ENCODE assay signal across 22 cellular contexts in genomic region chr3:185939721-185940120, GRCh38. TPM values are rescaled to one million over a fixed set of nuclear protein-coding genes. Genes with fewer than 3 reads are reported as not detected.
A peak's percentile ranks its signal among the peaks of the same experiment; 100 is the strongest.
DNase-seq lines count a peak whose midpoint lies in the region; ATAC-seq and TF ChIP-seq lines count a peak whose summit lies in the region.
"Had no signal": no experiment of that assay in that cellular context is flagged by ENCODE, and none has a peak within 500 bp of the region (broad histone marks: within the 10 kb centered on the region; RNA-seq: fewer than 3 reads in every experiment).

No MANE protein-coding gene starts in this region.

- H3K18ac ChIP-seq in IMR-90 (ENCODE audit: low read depth, low read length) = no peak overlapping the region

- H3K36me3 ChIP-seq in IMR-90 (ENCODE audit: control insufficient read depth, insufficient read depth, low read length) = no peaks in the 10 kb centered on the region

- no peak overlapping the region for H3K23ac ChIP-seq in IMR-90 (ENCODE audit: low read depth, low read length)

- 80% methylated on average over 1 of the region's 3 CpGs; no CpG with 5 or more reads in 1 of the 2 experiments for WGBS in IMR-90 (ENCODE audit: extremely low coverage in 2 of 2, insufficient read length in 1 of 2), 2 experiments

- no peak overlapping the region for H2BK15ac ChIP-seq in IMR-90 (ENCODE audit: low read depth, low read length)

- H2AFZ ChIP-seq in IMR-90 (replicated peaks; ENCODE audit: low read length, poor library complexity) = no peak overlapping the region

- no peak overlapping the region for H2BK5ac ChIP-seq in IMR-90 (ENCODE audit: low read depth, low read length, poor library complexity, severe bottlenecking)

- H3K4me1 Mint-ChIP-seq in activated CD4-positive, alpha-beta T cell treated with anti-CD3 and anti-CD28 coated beads for 36 hours = peaks cover 24% of the 10 kb centered on the region
- H3K4me1 Mint-ChIP-seq in activated T-helper 1 cell treated with anti-CD3 and anti-CD28 coated beads, Interleukin-12 subunit alpha, Interleukin-12 subunit beta, Interleukin-2, Interleukin-4 antibody, amounts not matched to agents 30 ng/mL and 10 ng/mL and 1 ng/mL, durations not matched to agents 14 hours and 24 hours and 36 hours (ENCODE audit: low read depth) = peaks cover 38% of the 10 kb centered on the region
- H3K4me1 Mint-ChIP-seq in natural killer cell = peaks cover 40 to 47% of the 10 kb centered on the region in 2 donors

- no peak overlapping the region for H3K27ac ChIP-seq in IMR-90 (ENCODE audit: insufficient read depth, low read length)
- H3K27ac ChIP-seq: SJCRH30 had no signal

- no peak overlapping the region for H3K9ac ChIP-seq in IMR-90 (ENCODE audit: low read depth, low read length)

- no peaks in the 10 kb centered on the region for H3K9me3 ChIP-seq in IMR-90 (ENCODE audit: control insufficient read depth, insufficient read depth, low read length)
- H3K9me3 ChIP-seq: SJCRH30 had no signal

- H3K4me3 ChIP-seq in IMR-90 (ENCODE audit: insufficient read depth, low read depth, low read length) = no peak overlapping the region
- H3K4me3 ChIP-seq: SJCRH30 had no signal

- no peak for ATAC-seq in activated CD4-positive, alpha-beta T cell treated with anti-CD3 and anti-CD28 coated beads for 36 hours
- ATAC-seq in IMR-90 (ENCODE audit: low read depth) = no peak
- no peak for ATAC-seq in natural killer cell
- no peak for ATAC-seq in HG03565 (IDR thresholded peaks at IDR 0.05; ENCODE audit: unreplicated experiment)
- no peak for ATAC-seq in HG02840 (IDR thresholded peaks at IDR 0.05; ENCODE audit: low FRiP score, unreplicated experiment)
- ATAC-seq: effector memory CD8-positive, alpha-beta T cell had no signal

- no peak for TF ChIP-seq CTCF in IMR-90 (conservative IDR thresholded peaks at IDR 0.05; ENCODE audit: low read depth, low read length)
- no peak for TF ChIP-seq CTCF in natural killer cell (IDR thresholded peaks at IDR 0.05)

- H3K9me1 ChIP-seq in IMR-90 (ENCODE audit: insufficient read depth, low read length) = no peaks in the 10 kb centered on the region

- in situ Hi-C loops in IMR-90 (cut with MboI; ENCODE audit: low sequenced_read_pairs) = no loop called here

- H3K27ac Mint-ChIP-seq in activated CD4-positive, alpha-beta T cell treated with anti-CD3 and anti-CD28 coated beads for 36 hours = peak overlapping the region; percentile 40
- peak overlapping the region; percentile 8 for H3K27ac Mint-ChIP-seq in activated T-helper 1 cell treated with anti-CD3 and anti-CD28 coated beads, Interleukin-12 subunit alpha, Interleukin-12 subunit beta, Interleukin-2, Interleukin-4 antibody, amounts not matched to agents 30 ng/mL and 10 ng/mL and 1 ng/mL, durations not matched to agents 14 hours and 24 hours and 36 hours
- H3K27ac Mint-ChIP-seq in natural killer cell = peak overlapping the region in 1 of 2 donors; percentile 10
- H3K27ac Mint-ChIP-seq: effector memory CD8-positive, alpha-beta T cell had no signal

- POLR2A ChIA-PET in activated CD4-positive, alpha-beta T cell treated with anti-CD3 and anti-CD28 coated beads for 36 hours (lab: Charles Lee) = no interaction called here
- POLR2A ChIA-PET in IMR-90 (lab: Charles Lee; ENCODE audit: unreplicated experiment) = no interaction called here

- no peak for TF ChIP-seq POLR2A in IMR-90 (IDR thresholded peaks at IDR 0.05; ENCODE audit: low read depth, low read length)

- H3K56ac ChIP-seq in IMR-90 (ENCODE audit: extremely low read depth, insufficient read depth, low read length) = no peak overlapping the region

- DNase-seq in activated CD4-positive, alpha-beta T cell treated with anti-CD3 and anti-CD28 coated beads for 36 hours = no peak
- DNase-seq in activated CD4-positive, alpha-beta T cell treated with anti-CD3 and anti-CD28 coated beads, Interleukin-2, amount 50 U/mL, for 48 hours = no peak
- DNase-seq in IMR-90 (no peak), natural killer cell (no peak), NCI-H187 (lab: John Stamatoyannopoulos, UW) (no peak)
- no peak for DNase-seq in activated T-helper 1 cell treated with anti-CD3 and anti-CD28 coated beads, Interleukin-12 subunit alpha, Interleukin-12 subunit beta, Interleukin-2, Interleukin-4 antibody, amounts not matched to agents 30 ng/mL and 10 ng/mL and 1 ng/mL, durations not matched to agents 14 hours and 24 hours and 36 hours (ENCODE audit: low spot score)
- DNase-seq: activated CD4-positive, alpha-beta T cell treated with anti-CD3 and anti-CD28 coated beads for 48 hours; amygdala; CD4-positive, CD25-positive, alpha-beta regulatory T cell; cerebellar nuclear complex; DND-41; effector memory CD8-positive, alpha-beta T cell; HCEC 1CT; hippocampal formation; kidney; mesendoderm; SJCRH30; stimulated activated CD4-positive, alpha-beta T cell treated with anti-CD3 and anti-CD28 coated beads, Interleukin-15, amount 100 ng/mL, for 24 hours; stimulated activated naive CD4-positive, alpha-beta T cell; trophoblast cell had no signal

- peaks cover 3% of the 10 kb centered on the region for H3K9me3 Mint-ChIP-seq in activated CD4-positive, alpha-beta T cell treated with anti-CD3 and anti-CD28 coated beads for 36 hours (ENCODE audit: low read depth)
- H3K9me3 Mint-ChIP-seq in activated T-helper 1 cell treated with anti-CD3 and anti-CD28 coated beads, Interleukin-12 subunit alpha, Interleukin-12 subunit beta, Interleukin-2, Interleukin-4 antibody, amounts not matched to agents 30 ng/mL and 10 ng/mL and 1 ng/mL, durations not matched to agents 14 hours and 24 hours and 36 hours = peaks cover 4% of the 10 kb centered on the region
- H3K9me3 Mint-ChIP-seq in natural killer cell = no peaks in the 10 kb centered on the region
- H3K9me3 Mint-ChIP-seq: effector memory CD8-positive, alpha-beta T cell had no signal

- H4K20me1 ChIP-seq in IMR-90 (ENCODE audit: insufficient read depth, low read length) = peaks cover 31% of the 10 kb centered on the region

- H3K27me3 Mint-ChIP-seq in activated CD4-positive, alpha-beta T cell treated with anti-CD3 and anti-CD28 coated beads for 36 hours = no peaks in the 10 kb centered on the region
- H3K27me3 Mint-ChIP-seq in activated T-helper 1 cell treated with anti-CD3 and anti-CD28 coated beads, Interleukin-12 subunit alpha, Interleukin-12 subunit beta, Interleukin-2, Interleukin-4 antibody, amounts not matched to agents 30 ng/mL and 10 ng/mL and 1 ng/mL, durations not matched to agents 14 hours and 24 hours and 36 hours (ENCODE audit: insufficient read depth) = peaks cover 8% of the 10 kb centered on the region
- no peaks in the 10 kb centered on the region for H3K27me3 Mint-ChIP-seq in natural killer cell (ENCODE audit: low read depth in 2 of 2)
- H3K27me3 Mint-ChIP-seq: effector memory CD8-positive, alpha-beta T cell had no signal

- no peak overlapping the region for H3K4me3 Mint-ChIP-seq in activated CD4-positive, alpha-beta T cell treated with anti-CD3 and anti-CD28 coated beads for 36 hours
- no peak overlapping the region for H3K4me3 Mint-ChIP-seq in activated T-helper 1 cell treated with anti-CD3 and anti-CD28 coated beads, Interleukin-12 subunit alpha, Interleukin-12 subunit beta, Interleukin-2, Interleukin-4 antibody, amounts not matched to agents 30 ng/mL and 10 ng/mL and 1 ng/mL, durations not matched to agents 14 hours and 24 hours and 36 hours
- H3K4me3 Mint-ChIP-seq in natural killer cell = peak overlapping the region; percentile 10

- H2AK5ac ChIP-seq in IMR-90 (ENCODE audit: low read depth, low read length) = no peak overlapping the region

- H4K91ac ChIP-seq in IMR-90 (ENCODE audit: insufficient read depth, low read depth, low read length) = no peak overlapping the region

- no peak overlapping the region for H4K8ac ChIP-seq in IMR-90 (ENCODE audit: low read depth in 2 of 2, low read length in 2 of 2)

- H2BK120ac ChIP-seq in IMR-90 (ENCODE audit: low read depth, low read length) = no peak overlapping the region

- intact Hi-C loops in activated CD4-positive, alpha-beta T cell treated with anti-CD3 and anti-CD28 coated beads for 36 hours (cut with DNase I, micrococcal nuclease) = loop anchor here (2.0 to 10.0 kb wide), 8 partner anchors 631 to 1692 kb away; partner anchors contain the start of genes ALG3 (in 1 of the 2), DNAJB11 (in 1 of the 2), EEF1AKMT4 (in 1 of the 2) and FAM131A (in 1 of the 2)
- intact Hi-C loops in IMR-90 (cut with micrococcal nuclease) = no loop called here
- intact Hi-C loops in activated T-helper 1 cell treated with anti-CD3 and anti-CD28 coated beads, Interleukin-12 subunit alpha, Interleukin-12 subunit beta, Interleukin-2, Interleukin-4 antibody, amounts not matched to agents 30 ng/mL and 10 ng/mL and 1 ng/mL, durations not matched to agents 14 hours and 24 hours and 36 hours (cut with micrococcal nuclease) = loop anchor here (2.0 to 10.0 kb wide), 7 partner anchors 169 to 1195 kb away; partner anchors contain the start of genes ETV5, RFC4, RPL39L and ST6GAL1
- intact Hi-C loops in natural killer cell (cut with micrococcal nuclease) = loop anchor here (5.0 to 10.0 kb wide), 2 partner anchors 275 to 843 kb away; partner anchors contain the start of gene EIF4A2

- no peak for TF ChIP-seq RAD21 in IMR-90 (IDR thresholded peaks at IDR 0.05; ENCODE audit: low read length)

- CTCF ChIA-PET in activated CD4-positive, alpha-beta T cell treated with anti-CD3 and anti-CD28 coated beads for 36 hours (lab: Charles Lee) = no interaction called here
- CTCF ChIA-PET in IMR-90 (lab: Yijun Ruan, JAX) = no interaction called here

- H3K4me1 ChIP-seq in IMR-90 (ENCODE audit: control insufficient read depth, insufficient read depth, low read length) = no peaks in the 10 kb centered on the region
- H3K4me1 ChIP-seq: SJCRH30 had no signal

- no peak overlapping the region for H3K14ac ChIP-seq in IMR-90 (replicated peaks; ENCODE audit: low read depth, low read length)

- peaks cover 0 to 5% of the 10 kb centered on the region in 2 experiments; a peak in 1 of 4 replicates for H3K79me1 ChIP-seq in IMR-90 (ENCODE audit: low read depth in 1 of 2, low read length in 2 of 2)

- H2AK9ac ChIP-seq in IMR-90 (replicated peaks; ENCODE audit: low read depth, low read length, poor library complexity) = no peak overlapping the region

- dilution Hi-C loops in IMR-90 (cut with HindIII; ENCODE audit: low sequenced_read_pairs, unreplicated experiment) = no loop called here

- H3K4ac ChIP-seq in IMR-90 (ENCODE audit: low read depth, low read length) = no peak overlapping the region

- no peak overlapping the region for H4K5ac ChIP-seq in IMR-90 (ENCODE audit: low read depth, low read length)

- no peak overlapping the region for H2BK20ac ChIP-seq in IMR-90 (ENCODE audit: low read depth, low read length)

- no peaks in the 10 kb centered on the region for H3K27me3 ChIP-seq in IMR-90 (ENCODE audit: control insufficient read depth, insufficient read depth, low read length)
- H3K27me3 ChIP-seq: SJCRH30 had no signal

- BruUV-seq in IMR-90 (replicated peaks; lab: Mats Ljungman, UMichigan) = no TSS peak

- no peak overlapping the region for H3K4me2 ChIP-seq in IMR-90 (ENCODE audit: low read depth, low read length)

- H3K36me3 Mint-ChIP-seq in activated CD4-positive, alpha-beta T cell treated with anti-CD3 and anti-CD28 coated beads for 36 hours (ENCODE audit: low read depth) = peaks cover 36% of the 10 kb centered on the region
- H3K36me3 Mint-ChIP-seq in activated T-helper 1 cell treated with anti-CD3 and anti-CD28 coated beads, Interleukin-12 subunit alpha, Interleukin-12 subunit beta, Interleukin-2, Interleukin-4 antibody, amounts not matched to agents 30 ng/mL and 10 ng/mL and 1 ng/mL, durations not matched to agents 14 hours and 24 hours and 36 hours (ENCODE audit: low read depth) = peaks cover 33% of the 10 kb centered on the region
- peaks cover 12% of the 10 kb centered on the region for H3K36me3 Mint-ChIP-seq in natural killer cell

RNA-seq across cellular contexts. Expression of gene TRA2B, which starts 1.9 kb away (rescaled TPM):
- 100 to 1,000 TPM; 228 to 344 TPM for total RNA-seq in activated CD4-positive, alpha-beta T cell treated with anti-CD3 and anti-CD28 coated beads for 36 hours
- 208 and 328 TPM in 2 replicates for total RNA-seq in IMR-90 (2012; rRNA removed)
- 119 and 127 TPM in 2 replicates for polyA plus RNA-seq in IMR-90 (2012; rRNA removed)
- polyA plus RNA-seq in IMR-90 (2012; cell fraction: cytosol; rRNA removed) = 61.5 and 139 TPM in 2 replicates
- polyA plus RNA-seq in IMR-90 (2012; cell fraction: nucleus; rRNA removed; ENCODE audit: low replicate concordance) = 56.9 and 179 TPM in 2 replicates
- total RNA-seq in activated T-helper 1 cell treated with anti-CD3 and anti-CD28 coated beads, Interleukin-12 subunit alpha, Interleukin-12 subunit beta, Interleukin-2, Interleukin-4 antibody, amounts not matched to agents 30 ng/mL and 10 ng/mL and 1 ng/mL, durations not matched to agents 14 hours and 24 hours and 36 hours = 279 and 312 TPM in 2 replicates
- total RNA-seq in natural killer cell = 100 to 1,000 TPM; 565 to 669 (median 596) TPM
